ENCODE assay signal across 1 cellular context in genomic region chr3:52685285-52685704, GRCh38.
TF ChIP-seq lines count a peak whose summit lies in the region.

No MANE protein-coding gene starts in this region.

TF ChIP-seq in IMR-90, 13 proteins besides CTCF, POLR2A, EP300 and RAD21:
- TF ChIP-seq NFE2L2 (IDR thresholded peaks at IDR 0.05; ENCODE audit: low read depth, low read length): no peak
TF ChIP-seq in IMR-90: peak in this region for 0.
